ENCODE assay signal across 16 cellular contexts in the genomic region with DNA sequence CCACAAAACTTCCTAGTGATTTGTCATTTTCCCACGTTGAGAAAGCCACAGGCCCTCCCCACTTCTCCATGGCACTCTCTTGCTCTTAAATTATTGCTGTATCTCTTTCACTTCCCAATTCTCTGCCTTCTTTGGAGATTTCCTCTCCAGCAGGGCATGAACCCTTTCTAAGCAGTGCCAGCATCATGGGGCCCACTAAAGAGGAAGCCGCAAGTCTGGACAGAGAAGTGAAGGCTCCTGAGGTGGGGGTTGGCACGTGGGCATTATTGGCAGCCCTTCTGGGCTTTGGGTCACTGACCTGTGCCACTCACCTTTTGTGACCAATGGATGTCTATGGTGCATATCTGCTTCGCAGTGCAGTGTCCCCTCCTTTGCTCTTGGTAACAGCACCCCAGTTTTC.
DNase-seq lines count a peak whose midpoint lies in the region; ATAC-seq and TF ChIP-seq lines count a peak whose summit lies in the region.
"Had no signal": no experiment of that assay in that cellular context is flagged by ENCODE, and none has a peak within 500 bp of the region (broad histone marks: within the 10 kb centered on the region; RNA-seq: fewer than 3 reads in every experiment).

No MANE protein-coding gene starts in this region.

- WGBS in mammary epithelial cell (ENCODE audit: low coverage, missing lambda C conversion rate) = 64% methylated on average over 4 of the region's 4 CpGs

- BruUV-seq in mammary epithelial cell (replicated peaks; lab: Mats Ljungman, UMichigan) = no TSS peak

- intact Hi-C loops in head of caudate nucleus (cut with DNase I) (no loop called here), mammary epithelial cell (cut with micrococcal nuclease) (loop anchor here (10.0 kb wide), 1 partner anchor 272 kb away; no protein-coding TSS in a partner anchor)

- H3K4me1 ChIP-seq in mammary epithelial cell (ENCODE audit: insufficient read depth, low read length) = peaks cover 3% of the 10 kb centered on the region
- H3K4me1 ChIP-seq: foreskin keratinocyte had no signal

- no peak overlapping the region for H3K4me3 ChIP-seq in mammary epithelial cell (replicated peaks in 1 of 3; ENCODE audit: insufficient read depth in 1 of 3, low read depth in 2 of 3, low read length in 3 of 3)
- H3K4me3 ChIP-seq: SK-N-MC had no signal

- in situ Hi-C loops in mammary epithelial cell (cut with MboI; ENCODE audit: low sequenced_read_pairs in 2 of 2) = no loop called here

- H3K27me3 ChIP-seq in mammary epithelial cell (ENCODE audit: insufficient read depth, low read length) = peaks cover 3% of the 10 kb centered on the region

- ATAC-seq in HG02759 (IDR thresholded peaks at IDR 0.05; ENCODE audit: unreplicated experiment) = no peak
- ATAC-seq: foreskin keratinocyte had no signal

- H3K79me2 ChIP-seq in mammary epithelial cell (ENCODE audit: insufficient read depth, low read length) = no peaks in the 10 kb centered on the region

- H2AFZ ChIP-seq in mammary epithelial cell (ENCODE audit: low read depth, low read length) = no peak overlapping the region

- CTCF ChIA-PET in mammary epithelial cell (lab: Charles Lee; ENCODE audit: low non-redundant PET) = no interaction called here

- no peak overlapping the region for H3K9ac ChIP-seq in mammary epithelial cell (ENCODE audit: insufficient read depth, low read length)

- no peaks in the 10 kb centered on the region for H3K36me3 ChIP-seq in mammary epithelial cell (ENCODE audit: insufficient read depth, low read length)

- H3K27ac ChIP-seq in mammary epithelial cell (ENCODE audit: insufficient read depth, low read depth, low read length) = no peak overlapping the region
- H3K27ac ChIP-seq: foreskin keratinocyte, SK-N-MC had no signal

- H4K20me1 ChIP-seq in mammary epithelial cell (ENCODE audit: insufficient read depth, low read length) = no peaks in the 10 kb centered on the region

- DNase-seq in GDM1 (lab: John Stamatoyannopoulos, UW) (peak; percentile 25), NOMO-1 treated with dmso at 0.1 percent for 144 hours (lab: John Stamatoyannopoulos, UW; ENCODE audit: unreplicated experiment) (peak; percentile 96), head of caudate nucleus (peak in 33 of 42 donors; percentile 10 to 62 (median 35)), pons (ENCODE audit: low spot score) (peak; percentile 83), mammary epithelial cell (no peak), NCI-H1694 (lab: John Stamatoyannopoulos, UW) (no peak)
- no peak for DNase-seq in stimulated activated CD4-positive, alpha-beta T cell treated with anti-CD3 and anti-CD28 coated beads, Interleukin-4, amount 100 ng/mL, for 24 hours
- DNase-seq: activated CD4-positive, alpha-beta T cell treated with anti-CD3 and anti-CD28 coated beads for 48 hours; activated naive CD4-positive, alpha-beta T cell treated with anti-CD3 and anti-CD28 coated beads, Interleukin-2, amount 50 U/mL, for 16 hours; foreskin keratinocyte; HFFc6; mesenchymal stem cell; NCI-H1930; NCI-H524 had no signal

- peaks cover 3% of the 10 kb centered on the region for H3K9me3 ChIP-seq in mammary epithelial cell (replicated peaks; ENCODE audit: insufficient read depth, low read length)

- no peak for TF ChIP-seq CTCF in mammary epithelial cell (conservative IDR thresholded peaks at IDR 0.05 in 1 of 2, IDR thresholded peaks at IDR 0.05 in 1 of 2; ENCODE audit: extremely low read depth in 1 of 2, insufficient read depth in 1 of 2, low read depth in 1 of 2, low read length in 2 of 2)

- dilution Hi-C loops in mammary epithelial cell (cut with HindIII; ENCODE audit: low sequenced_read_pairs) = loop anchor here (5.0 kb wide), 1 partner anchor 75 kb away; no protein-coding TSS in a partner anchor

- H3K4me2 ChIP-seq in mammary epithelial cell (ENCODE audit: insufficient read depth, low read depth, low read length) = no peak overlapping the region

Comparison
In these comparisons a context has a peak if more than half of its experiments do, and no peak if none do; other contexts are left out.
1. DNase-seq: peak in GDM1 (single experiment), NOMO-1 treated with dmso at 0.1 percent for 144 hours (single experiment), head of caudate nucleus (33 of 42) and pons (single experiment); none in mammary epithelial cell (single experiment), NCI-H1694 (single experiment) and stimulated activated CD4-positive, alpha-beta T cell treated with anti-CD3 and anti-CD28 coated beads, Interleukin-4, amount 100 ng/mL, for 24 hours (single experiment).